14 cellular contexts compared by ENCODE assay signal in the genomic region with DNA sequence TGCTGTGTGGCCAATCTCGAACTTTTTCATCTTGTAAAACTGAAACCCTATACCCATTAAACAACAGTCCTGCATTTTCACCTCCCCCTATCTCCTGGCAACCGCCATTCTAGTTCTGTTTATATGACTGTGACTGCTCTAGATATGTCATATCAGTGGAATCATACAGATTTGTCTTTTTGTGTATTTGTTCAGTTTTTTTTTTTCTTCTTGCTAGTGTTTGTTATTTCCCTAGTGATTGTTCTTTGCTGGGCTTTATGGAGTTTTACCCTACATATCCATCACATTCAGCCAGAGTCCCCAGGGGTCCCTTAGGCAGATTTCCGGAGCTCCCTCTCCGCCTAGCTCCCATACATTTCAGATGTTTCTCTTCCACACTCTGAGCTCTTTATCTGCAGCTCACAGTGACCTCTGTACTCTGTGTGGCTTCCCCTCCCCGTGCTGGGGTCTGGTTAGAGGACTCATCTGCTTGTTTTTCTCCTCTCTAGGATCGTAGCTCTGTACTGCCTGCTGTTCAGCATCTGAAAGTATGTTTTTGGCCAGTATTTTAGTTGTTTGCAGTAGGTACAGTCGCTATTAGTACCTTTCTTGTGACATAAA. TPM values are rescaled to one million over a fixed set of nuclear protein-coding genes. Genes with fewer than 3 reads are reported as not detected.
DNase-seq lines count a peak whose midpoint lies in the region; ATAC-seq, FAIRE-seq and TF ChIP-seq lines count a peak whose summit lies in the region.
"Had no signal": no experiment of that assay in that cellular context is flagged by ENCODE, and none has a peak within 500 bp of the region (broad histone marks: within the 10 kb centered on the region; RNA-seq: fewer than 3 reads in every experiment).

No MANE protein-coding gene starts in this region.

- in situ Hi-C loops in astrocyte of the spinal cord (cut with HindIII; ENCODE audit: low sequenced_read_pairs), result no loop called here

- H3K9ac ChIP-seq in BLaER1 (peak overlapping the region; percentile 5; the same call in 1 of the 2 replicates), mesenchymal stem cell (ENCODE audit: low read length) (no peak overlapping the region)

- no peaks in the 10 kb centered on the region for H4K20me1 ChIP-seq in BLaER1

- H3K4me1 ChIP-seq in BLaER1, result peaks cover 52% of the 10 kb centered on the region
- peaks cover 1% of the 10 kb centered on the region for H3K4me1 ChIP-seq in mesenchymal stem cell (ENCODE audit: control insufficient read depth, insufficient read depth, low read depth, low read length)

- H3K4ac ChIP-seq in mesenchymal stem cell (ENCODE audit: low read depth in 1 of 2, low read length in 2 of 2), result no peak overlapping the region

- no peak overlapping the region for H3K4me3 ChIP-seq in BLaER1
- no peak overlapping the region for H3K4me3 ChIP-seq in astrocyte of the spinal cord (ENCODE audit: low read depth, low read length)
- no peak overlapping the region for H3K4me3 ChIP-seq in mesenchymal stem cell (ENCODE audit: insufficient read depth in 1 of 2, low read depth in 1 of 2, low read length in 2 of 2)
- H3K4me3 ChIP-seq: MG63 had no signal

- H4K8ac ChIP-seq in mesenchymal stem cell (ENCODE audit: low read length), result no peak overlapping the region

- H3K18ac ChIP-seq in mesenchymal stem cell (ENCODE audit: low read depth in 1 of 2, low read length in 2 of 2), result no peak overlapping the region

- no peak for FAIRE-seq in HTR-8/SVneo (lab: Jason Lieb, UNC)

- no peak overlapping the region for H3K14ac ChIP-seq in mesenchymal stem cell (ENCODE audit: low read length in 2 of 2)

- H2BK15ac ChIP-seq in mesenchymal stem cell (ENCODE audit: low read depth, poor library complexity, severe bottlenecking), result no peak overlapping the region

- H3K23ac ChIP-seq in mesenchymal stem cell (ENCODE audit: low read length in 2 of 2), result no peak overlapping the region

- H3K4me2 ChIP-seq in BLaER1, result peak overlapping the region; percentile 69
- H3K4me2 ChIP-seq in mesenchymal stem cell (ENCODE audit: low read length, poor library complexity, severe bottlenecking), result no peak overlapping the region

- H2BK120ac ChIP-seq in mesenchymal stem cell (ENCODE audit: low read depth, low read length), result no peak overlapping the region

- H3K27me3 ChIP-seq in BLaER1 (no peaks in the 10 kb centered on the region), mesenchymal stem cell (ENCODE audit: control insufficient read depth in 1 of 2, insufficient read depth in 1 of 2, low read length in 2 of 2) (peaks cover 9 to 22% of the 10 kb centered on the region in 2 experiments)

- H2AFZ ChIP-seq in mesenchymal stem cell (ENCODE audit: low read depth, low read length), result no peak overlapping the region

- no peak overlapping the region for H2AK5ac ChIP-seq in mesenchymal stem cell (ENCODE audit: low read length, severe bottlenecking)

- ATAC-seq in HG02759 (IDR thresholded peaks at IDR 0.05; ENCODE audit: unreplicated experiment) (no peak), HG03097 (IDR thresholded peaks at IDR 0.05; ENCODE audit: low FRiP score, unreplicated experiment) (no peak)

- no peaks in the 10 kb centered on the region for H3K36me3 ChIP-seq in BLaER1
- no peaks in the 10 kb centered on the region for H3K36me3 ChIP-seq in mesenchymal stem cell (ENCODE audit: control insufficient read depth in 1 of 2, insufficient read depth in 2 of 2, low read depth in 1 of 2, low read length in 2 of 2)
- H3K36me3 ChIP-seq: MG63, WERI-Rb-1 had no signal

- 40% methylated on average over 5 of the region's 7 CpGs for WGBS in mesenchymal stem cell

- DNase-seq in NCI-H146 (lab: John Stamatoyannopoulos, UW), result peak; percentile 86
- peak; percentile 5 for DNase-seq in astrocyte of the spinal cord (ENCODE audit: low read depth, low spot score)
- peak; percentile 4 for DNase-seq in mesenchymal stem cell
- no peak for DNase-seq in NCI-H226
- DNase-seq in HTR-8/SVneo (ENCODE audit: insufficient read length, low spot score), result no peak
- DNase-seq: activated T-cell treated with anti-CD3 and anti-CD28 coated beads for 4 hours, AML-193, cortex of kidney, MG63, NCI-H510A, WERI-Rb-1 had no signal

- 0 out of 2 replicates have a peak, but pooled peaks cover 6% of the 10 kb centered on the region for H3K9me3 ChIP-seq in BLaER1
- H3K9me3 ChIP-seq in mesenchymal stem cell (ENCODE audit: control insufficient read depth, low read length), result no peaks in the 10 kb centered on the region
- H3K9me3 ChIP-seq: MG63 had no signal

- TF ChIP-seq CTCF in astrocyte of the spinal cord (IDR thresholded peaks at IDR 0.05; ENCODE audit: low read depth, low read length), result no peak

- no peak overlapping the region for H4K91ac ChIP-seq in mesenchymal stem cell (ENCODE audit: low read length)

- H3K79me1 ChIP-seq in mesenchymal stem cell (replicated peaks; ENCODE audit: low read length, poor library complexity, severe bottlenecking), result no peaks in the 10 kb centered on the region

- H2BK5ac ChIP-seq in mesenchymal stem cell (ENCODE audit: low read depth, low read length, poor library complexity, severe bottlenecking), result no peak overlapping the region

- H3K27ac ChIP-seq in BLaER1 (peak overlapping the region; percentile 18; the same call in 1 of the 2 replicates), mesenchymal stem cell (ENCODE audit: low read length, poor library complexity, severe bottlenecking) (no peak overlapping the region)
- H3K27ac ChIP-seq: WERI-Rb-1 had no signal

- H2BK12ac ChIP-seq in mesenchymal stem cell (ENCODE audit: low read length in 2 of 2), result peak overlapping the region in 1 of 2 experiments; percentile 63

RNA-seq across cellular contexts. Expression of gene CARTPT, which starts 25.1 kb away (rescaled TPM):
- polyA plus RNA-seq in mesenchymal stem cell (2013, experiment 1 of 2), result not detected
- polyA plus RNA-seq in mesenchymal stem cell (2013, experiment 2 of 2), result not detected

Comparison
In these comparisons a context has a peak if more than half of its experiments do, and no peak if none do; other contexts are left out.
1. DNase-seq: peak in NCI-H146 (single experiment), astrocyte of the spinal cord (single experiment) and mesenchymal stem cell (single experiment); none in NCI-H226 (single experiment) and HTR-8/SVneo (single experiment).